In genomic region chr20:50347568-50347981, GRCh38 we compare ENCODE assay signal across 12 cellular contexts.
DNase-seq lines count a peak whose midpoint lies in the region; ATAC-seq, FAIRE-seq and TF ChIP-seq lines count a peak whose summit lies in the region.
"Had no signal": no experiment of that assay in that cellular context is flagged by ENCODE, and none has a peak within 500 bp of the region (broad histone marks: within the 10 kb centered on the region; RNA-seq: fewer than 3 reads in every experiment).

No MANE protein-coding gene starts in this region.

- no peaks in the 10 kb centered on the region for H3K36me3 ChIP-seq in body of pancreas (replicated peaks in 1 of 2; ENCODE audit: insufficient read depth in 1 of 2, low read depth in 2 of 2)
- H3K36me3 ChIP-seq in stomach, result no peaks in the 10 kb centered on the region
- H3K36me3 ChIP-seq: WERI-Rb-1 had no signal

- DNase-seq in HTR-8/SVneo (ENCODE audit: insufficient read length, low spot score), result no peak
- peak in 1 of 4 donors; percentile 51 for DNase-seq in body of pancreas
- DNase-seq in islet precursor cell, result peak; percentile 55
- DNase-seq in stomach, result no peak
- no peak for DNase-seq in H4 (ENCODE audit: low spot score)
- DNase-seq in NOMO-1 treated with DMSO at 0.1 percent for 48 hours (lab: John Stamatoyannopoulos, UW; ENCODE audit: unreplicated experiment), result no peak
- no peak for DNase-seq in erythroblast (lab: John Stamatoyannopoulos, UW)
- no peak for DNase-seq in NCI-H128 (lab: John Stamatoyannopoulos, UW; ENCODE audit: unreplicated experiment)
- DNase-seq: KG1; NCI-H1417 treated with DMSO at 0.1 percent for 48 hours; stimulated activated naive CD8-positive, alpha-beta T cell treated with anti-CD3 and anti-CD28 coated beads, Interleukin-15, amount 100 ng/mL, for 72 hours; WERI-Rb-1 had no signal

- WGBS in body of pancreas, 2 donors, result 31 to 70% methylated on average over 2 to 6 of the region's 6 CpGs
- WGBS in stomach, 5 donors, result 83 to 87% (median 86%) methylated on average over 6 of the region's 6 CpGs

- no peak for TF ChIP-seq CTCF in body of pancreas (IDR thresholded peaks at IDR 0.05)
- no peak for TF ChIP-seq CTCF in stomach (IDR thresholded peaks at IDR 0.05)

- no peak for TF ChIP-seq EP300 in stomach (IDR thresholded peaks at IDR 0.05)

- H3K9me3 ChIP-seq in body of pancreas (no peaks in the 10 kb centered on the region), stomach (no peaks in the 10 kb centered on the region)

- H3K4me1 ChIP-seq in body of pancreas (peaks cover 20% of the 10 kb centered on the region), stomach (peaks cover 10 to 25% (median 21%) of the 10 kb centered on the region in 4 donors)

- intact Hi-C loops in body of pancreas (cut with DNase I) (no loop called here), stomach (cut with DNase I; ENCODE audit: low total_unique reads) (no loop called here)

- no peak overlapping the region for H3K4me3 ChIP-seq in body of pancreas
- H3K4me3 ChIP-seq in stomach, result no peak overlapping the region

- peak overlapping the region in 3 of 4 donors; percentile 6 to 81 (median 57) for H3K27ac ChIP-seq in body of pancreas
- peak overlapping the region in 4 of 5 donors; percentile 61 to 83 (median 76) for H3K27ac ChIP-seq in stomach
- H3K27ac ChIP-seq: WERI-Rb-1 had no signal

- no peak for TF ChIP-seq POLR2A in body of pancreas (IDR thresholded peaks at IDR 0.05)
- no peak for TF ChIP-seq POLR2A in stomach (IDR thresholded peaks at IDR 0.05)
- no peak for TF ChIP-seq POLR2A in erythroblast (IDR thresholded peaks at IDR 0.05; ENCODE audit: low read length)

- peak; percentile 30 for ATAC-seq in body of pancreas
- ATAC-seq: stimulated activated naive CD8-positive, alpha-beta T cell treated with anti-CD3 and anti-CD28 coated beads, Interleukin-15, amount 100 ng/mL, for 72 hours had no signal

- H3K27me3 ChIP-seq in body of pancreas (no peaks in the 10 kb centered on the region), stomach (no peaks in the 10 kb centered on the region)

- peak; percentile 38 for FAIRE-seq in HTR-8/SVneo (lab: Jason Lieb, UNC)
